In genomic region chr6:150685860-150686259, GRCh38 we compare ENCODE assay signal across 8 cellular contexts.
A peak's percentile ranks its signal among the peaks of the same experiment; 100 is the strongest.
DNase-seq lines count a peak whose midpoint lies in the region; ATAC-seq and TF ChIP-seq lines count a peak whose summit lies in the region.

No MANE protein-coding gene starts in this region.

- H3K27ac ChIP-seq in GM23248, result no peak overlapping the region
- H3K27ac ChIP-seq in right atrium auricular region, result peak overlapping the region; percentile 21 to 68

- H4K20me1 ChIP-seq in GM23248 (ENCODE audit: insufficient read depth), result no peaks in the 10 kb centered on the region

- CTCF ChIA-PET in activated CD8-positive, alpha-beta memory T cell treated with anti-CD3 and anti-CD28 coated beads, Interleukin-2, amount 10 ng/mL, durations not matched to agents 7 days and 5 days (lab: Charles Lee), result interaction anchor here (0.7 to 1.8 kb wide), 12 partner anchors 9 to 267 kb away, joined by 3 to 9 read pairs (median 3); no protein-coding TSS in a partner anchor

- H3K36me3 Mint-ChIP-seq in activated CD8-positive, alpha-beta memory T cell treated with anti-CD3 and anti-CD28 coated beads, Interleukin-2, amount 10 ng/mL, durations not matched to agents 7 days and 5 days, result no peaks in the 10 kb centered on the region

- H3K4me3 ChIP-seq in GM23248 (no peak overlapping the region), right atrium auricular region (no peak overlapping the region)

- peak; percentile 29 to 60 for TF ChIP-seq CTCF in right atrium auricular region (IDR thresholded peaks at IDR 0.05)

- no peak overlapping the region for H2AFZ ChIP-seq in GM23248

- no peaks in the 10 kb centered on the region for H3K9me2 ChIP-seq in GM23248 (ENCODE audit: insufficient read depth)

- ATAC-seq in activated CD8-positive, alpha-beta memory T cell treated with anti-CD3 and anti-CD28 coated beads, Interleukin-2, amount 10 ng/mL, durations not matched to agents 7 days and 5 days, result peak; percentile 68
- no peak for ATAC-seq in GM18870 (IDR thresholded peaks at IDR 0.05; ENCODE audit: unreplicated experiment)

- no peaks in the 10 kb centered on the region for H3F3A ChIP-seq in GM23248 (ENCODE audit: insufficient read depth)

- no peaks in the 10 kb centered on the region for H3K79me2 ChIP-seq in GM23248 (ENCODE audit: insufficient read depth)

- no peak overlapping the region for H3K9ac ChIP-seq in GM23248

- H3K4me2 ChIP-seq in GM23248 (ENCODE audit: unreplicated experiment), result no peak overlapping the region

- H3K27me3 ChIP-seq in GM23248 (replicated peaks; ENCODE audit: insufficient read depth) (no peaks in the 10 kb centered on the region), right atrium auricular region (no peaks in the 10 kb centered on the region)

- no peaks in the 10 kb centered on the region for H3K27me3 Mint-ChIP-seq in activated CD8-positive, alpha-beta memory T cell treated with anti-CD3 and anti-CD28 coated beads, Interleukin-2, amount 10 ng/mL, durations not matched to agents 7 days and 5 days

- no peaks in the 10 kb centered on the region for H3K4me1 ChIP-seq in GM23248 (ENCODE audit: insufficient read depth)
- peaks cover 0 to 22% of the 10 kb centered on the region in 2 donors for H3K4me1 ChIP-seq in right atrium auricular region

- peaks cover 2% of the 10 kb centered on the region for H3K4me1 Mint-ChIP-seq in activated CD8-positive, alpha-beta memory T cell treated with anti-CD3 and anti-CD28 coated beads, Interleukin-2, amount 10 ng/mL, durations not matched to agents 7 days and 5 days

- peak; percentile 60 for DNase-seq in NCI-H82 (lab: John Stamatoyannopoulos, UW)
- DNase-seq in NCI-H82 treated with DMSO at 0.1 percent for 48 hours (lab: John Stamatoyannopoulos, UW; ENCODE audit: unreplicated experiment), result no peak
- peak; percentile 43 for DNase-seq in GM23248
- DNase-seq in MV-4-11 (lab: John Stamatoyannopoulos, UW), result peak; percentile 12
- DNase-seq in activated CD8-positive, alpha-beta memory T cell treated with anti-CD3 and anti-CD28 coated beads, Interleukin-2, amount 10 ng/mL, durations not matched to agents 7 days and 5 days, result peak; percentile 59
- no peak for DNase-seq in right atrium auricular region (ENCODE audit: low spot score)
- peak; percentile 3 for DNase-seq in stimulated activated CD8-positive, alpha-beta memory T cell treated with anti-CD3 and anti-CD28 coated beads, Interleukin-12 subunit alpha, Interleukin-12 subunit beta, amount 100 ng/mL, for 4 hours (ENCODE audit: low read depth)

- H3K36me3 ChIP-seq in GM23248 (ENCODE audit: low read depth) (no peaks in the 10 kb centered on the region), right atrium auricular region (no peaks in the 10 kb centered on the region)

- 69 to 79% methylated on average over 4 of the region's 4 CpGs for WGBS in GM23248 (ENCODE audit: low coverage in 1 of 2, low lambda C conversion rate in 2 of 2, missing lambda C conversion rate in 2 of 2), 2 experiments

- H3K27ac Mint-ChIP-seq in activated CD8-positive, alpha-beta memory T cell treated with anti-CD3 and anti-CD28 coated beads, Interleukin-2, amount 10 ng/mL, durations not matched to agents 7 days and 5 days, result no peak overlapping the region

- H3K9me3 ChIP-seq in GM23248 (ENCODE audit: low read depth), result no peaks in the 10 kb centered on the region
- H3K9me3 ChIP-seq in right atrium auricular region, result no peaks in the 10 kb centered on the region

- no peaks in the 10 kb centered on the region for H3K9me3 Mint-ChIP-seq in activated CD8-positive, alpha-beta memory T cell treated with anti-CD3 and anti-CD28 coated beads, Interleukin-2, amount 10 ng/mL, durations not matched to agents 7 days and 5 days (ENCODE audit: low read depth)

- in situ Hi-C loops in GM23248 (cut with MboI), result no loop called here

- H3K4me3 Mint-ChIP-seq in activated CD8-positive, alpha-beta memory T cell treated with anti-CD3 and anti-CD28 coated beads, Interleukin-2, amount 10 ng/mL, durations not matched to agents 7 days and 5 days, result no peak overlapping the region

Comparison
In these comparisons a context has a peak if more than half of its experiments do, and no peak if none do; other contexts are left out.
1. DNase-seq: peak in NCI-H82 (single experiment), GM23248 (single experiment), MV-4-11 (single experiment), activated CD8-positive, alpha-beta memory T cell treated with anti-CD3 and anti-CD28 coated beads, Interleukin-2, amount 10 ng/mL, durations not matched to agents 7 days and 5 days (single experiment) and stimulated activated CD8-positive, alpha-beta memory T cell treated with anti-CD3 and anti-CD28 coated beads, Interleukin-12 subunit alpha, Interleukin-12 subunit beta, amount 100 ng/mL, for 4 hours (single experiment); none in NCI-H82 treated with DMSO at 0.1 percent for 48 hours (single experiment) and right atrium auricular region (single experiment).